Comparison of ENCODE assay signal across 8 cellular contexts in the genomic region with DNA sequence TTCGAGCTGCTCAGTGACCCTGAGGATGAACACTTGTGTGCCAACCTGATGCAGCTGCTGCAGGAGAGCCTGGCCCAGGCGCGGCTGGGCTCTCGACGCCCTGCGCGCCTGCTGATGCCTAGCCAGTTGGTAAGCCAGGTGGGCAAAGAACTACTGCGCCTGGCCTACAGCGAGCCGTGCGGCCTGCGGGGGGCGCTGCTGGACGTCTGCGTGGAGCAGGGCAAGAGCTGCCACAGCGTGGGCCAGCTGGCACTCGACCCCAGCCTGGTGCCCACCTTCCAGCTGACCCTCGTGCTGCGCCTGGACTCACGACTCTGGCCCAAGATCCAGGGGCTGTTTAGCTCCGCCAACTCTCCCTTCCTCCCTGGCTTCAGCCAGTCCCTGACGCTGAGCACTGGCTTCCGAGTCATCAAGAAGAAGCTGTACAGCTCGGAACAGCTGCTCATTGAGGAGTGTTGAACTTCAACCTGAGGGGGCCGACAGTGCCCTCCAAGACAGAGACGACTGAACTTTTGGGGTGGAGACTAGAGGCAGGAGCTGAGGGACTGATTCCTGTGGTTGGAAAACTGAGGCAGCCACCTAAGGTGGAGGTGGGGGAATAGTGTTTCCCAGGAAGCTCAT. TPM values are rescaled to one million over a fixed set of nuclear protein-coding genes. Genes with fewer than 3 reads are reported as not detected.
DNase-seq lines count a peak whose midpoint lies in the region; ATAC-seq and TF ChIP-seq lines count a peak whose summit lies in the region.

No MANE protein-coding gene starts in this region.

- H3K27ac ChIP-seq in urinary bladder (ENCODE audit: low read depth) = peak overlapping the region; percentile 98

- DNase-seq in activated T-cell treated with anti-CD3 and anti-CD28 coated beads for 1 hour (ENCODE audit: low read depth) = peak; percentile 61
- no peak for DNase-seq in activated T-cell treated with anti-CD3 and anti-CD28 coated beads for 4 hours
- DNase-seq in NT2/D1 (ENCODE audit: low read depth, low spot score) = no peak
- peak; percentile 91 for DNase-seq in activated effector memory CD4-positive, alpha-beta T cell treated with anti-CD3 and anti-CD28 coated beads, Interleukin-2, amount 50 U/mL, for 16 hours
- peak; percentile 79 for DNase-seq in fibroblast of villous mesenchyme (ENCODE audit: low read depth)
- DNase-seq in neural crest cell (ENCODE audit: low read depth, low spot score) = peak; percentile 33

- H3K9ac ChIP-seq in NT2/D1 (ENCODE audit: insufficient read length, low read depth) = peak overlapping the region; percentile 83

- H3K4me1 Mint-ChIP-seq in neural crest cell = peaks cover 74% of the 10 kb centered on the region

- peak overlapping the region; percentile 98 for H3K4me3 Mint-ChIP-seq in neural crest cell

- no peak for ATAC-seq in GM18502 (IDR thresholded peaks at IDR 0.05; ENCODE audit: poor library complexity, unreplicated experiment)

- H3K27me3 ChIP-seq in NT2/D1 (ENCODE audit: insufficient read depth, insufficient read length) = no peaks in the 10 kb centered on the region

- peak overlapping the region; percentile 67 for H3K27ac Mint-ChIP-seq in neural crest cell (ENCODE audit: unreplicated experiment)

- H3K4me3 ChIP-seq in NT2/D1 (ENCODE audit: insufficient read length, low read depth) (peak overlapping the region; percentile 83), fibroblast of villous mesenchyme (ENCODE audit: low read depth, low read length) (peak overlapping the region; percentile 82), urinary bladder (ENCODE audit: low read depth, low read length) (peak overlapping the region; percentile 91)

- H3K36me3 ChIP-seq in NT2/D1 (ENCODE audit: insufficient read depth, insufficient read length, low read length) = peaks cover 9% of the 10 kb centered on the region
- no peaks in the 10 kb centered on the region for H3K36me3 ChIP-seq in urinary bladder (ENCODE audit: insufficient read depth)

- TF ChIP-seq CTCF in fibroblast of villous mesenchyme (IDR thresholded peaks at IDR 0.05; ENCODE audit: insufficient read depth, low read depth, low read length) (peak; percentile 75), neural crest cell (conservative IDR thresholded peaks at IDR 0.05) (peak; percentile 69)

- H3K9me3 ChIP-seq in NT2/D1 (ENCODE audit: insufficient read depth, low read length) = no peaks in the 10 kb centered on the region

- no peaks in the 10 kb centered on the region for H3K27me3 Mint-ChIP-seq in neural crest cell (ENCODE audit: low read depth)

- WGBS in urinary bladder = 7% methylated on average over 26 of the region's 26 CpGs

- peaks cover 4% of the 10 kb centered on the region for H3K36me3 Mint-ChIP-seq in neural crest cell (ENCODE audit: low read depth)

- H3K4me1 ChIP-seq in NT2/D1 (ENCODE audit: insufficient read depth, insufficient read length) (peaks cover 15% of the 10 kb centered on the region), urinary bladder (ENCODE audit: insufficient read depth) (no peaks in the 10 kb centered on the region)

- H3K9me3 Mint-ChIP-seq in neural crest cell = no peaks in the 10 kb centered on the region

RNA-seq across cellular contexts. Expression of gene DDIT4, which starts 1.1 kb away (rescaled TPM):
- total RNA-seq in fibroblast of villous mesenchyme (88.5 and 325 TPM in 2 replicates), neural crest cell (68.6 and 80.1 TPM in 2 replicates), urinary bladder (137 TPM)
- polyA plus RNA-seq in urinary bladder = 277 TPM

RNA-seq across cellular contexts. Expression of gene ASCC1, which starts 58.8 kb away (rescaled TPM):
- total RNA-seq in fibroblast of villous mesenchyme = 32.5 and 41.0 TPM in 2 replicates
- 31.5 and 35.6 TPM in 2 replicates for total RNA-seq in neural crest cell
- 33.5 TPM for total RNA-seq in urinary bladder
- 29.7 TPM for polyA plus RNA-seq in urinary bladder

RNA-seq across cellular contexts. Expression of gene ANAPC16, which starts 59.0 kb away (rescaled TPM):
- 43.2 and 66.1 TPM in 2 replicates for total RNA-seq in fibroblast of villous mesenchyme
- total RNA-seq in neural crest cell = 53.2 and 57.5 TPM in 2 replicates
- 82.4 TPM for total RNA-seq in urinary bladder
- 157 TPM for polyA plus RNA-seq in urinary bladder

Comparison
In these comparisons a context has a peak if more than half of its experiments do, and no peak if none do; other contexts are left out.
1. DNase-seq: peak in activated T-cell treated with anti-CD3 and anti-CD28 coated beads for 1 hour (single experiment), activated effector memory CD4-positive, alpha-beta T cell treated with anti-CD3 and anti-CD28 coated beads, Interleukin-2, amount 50 U/mL, for 16 hours (single experiment), fibroblast of villous mesenchyme (single experiment) and neural crest cell (single experiment); none in activated T-cell treated with anti-CD3 and anti-CD28 coated beads for 4 hours (single experiment) and NT2/D1 (single experiment).
2. Peak in every context shown above with its lines, with median percentiles within 50 percentile points of each other: H3K4me3 ChIP-seq.